Comparison of ENCODE assay signal across 10 cellular contexts in genomic region chr1:205374205-205375078, GRCh38. TPM values are rescaled to one million over a fixed set of nuclear protein-coding genes. Genes with fewer than 3 reads are reported as not detected.
A peak's percentile ranks its signal among the peaks of the same experiment; 100 is the strongest.
DNase-seq lines count a peak whose midpoint lies in the region; ATAC-seq and TF ChIP-seq lines count a peak whose summit lies in the region.
"Had no signal": no experiment of that assay in that cellular context is flagged by ENCODE, and none has a peak within 500 bp of the region (broad histone marks: within the 10 kb centered on the region; RNA-seq: fewer than 3 reads in every experiment).

No MANE protein-coding gene starts in this region.

- no peak overlapping the region; a peak in 1 of 22 replicates for H3K9ac ChIP-seq in BLaER1 treated with 17β-estradiol and CSF1 and Interleukin-3, amounts not matched to agents 10 nM and 100 nM
- H3K9ac ChIP-seq in mesendoderm (ENCODE audit: low read length), result no peak overlapping the region

- H3K4me2 ChIP-seq in BLaER1 treated with 17β-estradiol and CSF1 and Interleukin-3, amounts not matched to agents 10 nM and 100 nM, result peak overlapping the region; percentile 54 to 84 (median 75)
- no peak overlapping the region for H3K4me2 ChIP-seq in mesendoderm (ENCODE audit: low read length)

- DNase-seq in MG63 (peak; percentile 82), brain microvascular endothelial cell (peak; percentile 76), mesendoderm (no peak), germinal center (ENCODE audit: low spot score) (no peak), HK-2 (ENCODE audit: unreplicated experiment) (no peak)
- DNase-seq in stimulated activated CD4-positive, alpha-beta T cell treated with anti-CD3 and anti-CD28 coated beads, Interleukin-2, amount 100 ng/mL, for 48 hours, result no peak
- DNase-seq: NCI-H187 had no signal

- no peaks in the 10 kb centered on the region for H4K20me1 ChIP-seq in BLaER1 treated with 17β-estradiol and CSF1 and Interleukin-3, amounts not matched to agents 10 nM and 100 nM

- no peak overlapping the region for H2BK15ac ChIP-seq in mesendoderm (replicated peaks; ENCODE audit: low read depth)

- H3K9me3 ChIP-seq in BLaER1 treated with 17β-estradiol and CSF1 and Interleukin-3, amounts not matched to agents 10 nM and 100 nM (replicated peaks in 1 of 11), result no peaks in the 10 kb centered on the region
- H3K9me3 ChIP-seq in MG63, result no peaks in the 10 kb centered on the region

- H3K4me1 ChIP-seq in BLaER1 treated with 17β-estradiol and CSF1 and Interleukin-3, amounts not matched to agents 10 nM and 100 nM, result peaks cover 23 to 45% (median 38%) of the 10 kb centered on the region in 10 experiments
- H3K4me1 ChIP-seq in mesendoderm (ENCODE audit: control insufficient read depth, low read depth, low read length), result peaks cover 2% of the 10 kb centered on the region

- H3K4ac ChIP-seq in mesendoderm (ENCODE audit: low read depth, low read length), result no peak overlapping the region

- H3K27ac ChIP-seq in BLaER1 treated with 17β-estradiol and CSF1 and Interleukin-3, amounts not matched to agents 10 nM and 100 nM, result no peak overlapping the region
- H3K27ac ChIP-seq in brain microvascular endothelial cell (peak overlapping the region; percentile 42), mesendoderm (ENCODE audit: low read depth, low read length) (no peak overlapping the region)

- H3K36me3 ChIP-seq in BLaER1 treated with 17β-estradiol and CSF1 and Interleukin-3, amounts not matched to agents 10 nM and 100 nM, result no peaks in the 10 kb centered on the region
- no peaks in the 10 kb centered on the region for H3K36me3 ChIP-seq in MG63
- H3K36me3 ChIP-seq in brain microvascular endothelial cell (replicated peaks), result no peaks in the 10 kb centered on the region
- no peaks in the 10 kb centered on the region for H3K36me3 ChIP-seq in mesendoderm (ENCODE audit: control insufficient read depth, insufficient read depth, low read length)

- no peak overlapping the region for H2BK5ac ChIP-seq in mesendoderm (ENCODE audit: low read length)

- no CpG with 5 or more reads among the region's 10 CpGs for whole genome bisulfite sequencing in mesendoderm (ENCODE audit: extremely low coverage, insufficient coverage, low lambda C conversion rate)

- 0 out of 22 replicates have a peak, but pooled peaks cover 0 to 8% (median 0%) of the 10 kb centered on the region in 11 experiments for H3K27me3 ChIP-seq in BLaER1 treated with 17β-estradiol and CSF1 and Interleukin-3, amounts not matched to agents 10 nM and 100 nM
- H3K27me3 ChIP-seq in MG63, result no peaks in the 10 kb centered on the region
- no peaks in the 10 kb centered on the region for H3K27me3 ChIP-seq in brain microvascular endothelial cell (replicated peaks)
- no peaks in the 10 kb centered on the region for H3K27me3 ChIP-seq in mesendoderm (ENCODE audit: insufficient read depth, low read length, poor library complexity)

- no peak for ATAC-seq in HG03175 (IDR thresholded peaks at IDR 0.05; ENCODE audit: unreplicated experiment)

- no peaks in the 10 kb centered on the region for H3K79me1 ChIP-seq in mesendoderm (ENCODE audit: low read length)

- TF ChIP-seq CTCF in brain microvascular endothelial cell (IDR thresholded peaks at IDR 0.05; ENCODE audit: low read depth, low read length, missing control alignments), result no peak

- no peak overlapping the region for H2AK5ac ChIP-seq in mesendoderm (ENCODE audit: low read length)

- H3K23ac ChIP-seq in mesendoderm (ENCODE audit: low read length), result no peak overlapping the region

- no peak overlapping the region for H2BK120ac ChIP-seq in mesendoderm (ENCODE audit: low read depth, low read length)

- in situ Hi-C loops in brain microvascular endothelial cell (cut with HindIII; ENCODE audit: low pct_ligation_motif_present, low sequenced_read_pairs), result no loop called here

- H3K4me3 ChIP-seq in BLaER1 treated with 17β-estradiol and CSF1 and Interleukin-3, amounts not matched to agents 10 nM and 100 nM, result no peak overlapping the region
- H3K4me3 ChIP-seq in MG63 (no peak overlapping the region), brain microvascular endothelial cell (ENCODE audit: low read depth, low read length) (peak overlapping the region; percentile 27), mesendoderm (ENCODE audit: low read length) (no peak overlapping the region)

- no peaks in the 10 kb centered on the region for H3K79me2 ChIP-seq in mesendoderm (ENCODE audit: control insufficient read depth, insufficient read depth, low read length)

- no peak overlapping the region for H4K5ac ChIP-seq in mesendoderm (ENCODE audit: low read length)

- peak overlapping the region; percentile 40 for H3K18ac ChIP-seq in mesendoderm (ENCODE audit: low read length)

- H4K8ac ChIP-seq in mesendoderm (ENCODE audit: low read depth, low read length), result no peak overlapping the region

- no peak overlapping the region for H3K56ac ChIP-seq in mesendoderm (ENCODE audit: low read length)

RNA-seq across cellular contexts. Expression of gene KLHDC8A, which starts 17.7 kb away (rescaled TPM):
- not detected in 2 replicates for total RNA-seq in MG63 (2014; rRNA removed; shearing (Covaris generic); ENCODE audit: low replicate concordance)
- polyA plus RNA-seq in mesendoderm (2013, experiment 1 of 2), result 0.62 TPM
- 0.56 TPM for polyA plus RNA-seq in mesendoderm (2013, experiment 2 of 2)

RNA-seq across cellular contexts. Expression of gene LEMD1, which starts 47.4 kb away (rescaled TPM):
- not detected in 2 replicates for total RNA-seq in MG63 (2014; rRNA removed; shearing (Covaris generic); ENCODE audit: low replicate concordance)
- 4.3 TPM for polyA plus RNA-seq in mesendoderm (2013, experiment 1 of 2)
- 4.4 TPM for polyA plus RNA-seq in mesendoderm (2013, experiment 2 of 2)
- total RNA-seq: lower leg skin had no signal

RNA-seq across cellular contexts. Expression of gene NUAK2, which starts 52.9 kb away (rescaled TPM):
- total RNA-seq in MG63 (2014; rRNA removed; shearing (Covaris generic); ENCODE audit: low replicate concordance), result 0.27 and 2.4 TPM in 2 replicates
- polyA plus RNA-seq in mesendoderm (2013, experiment 1 of 2), result 11.0 TPM
- polyA plus RNA-seq in mesendoderm (2013, experiment 2 of 2), result 11.3 TPM

Comparison
In these comparisons a context has a peak if more than half of its experiments do, and no peak if none do; other contexts are left out.
1. DNase-seq: peak in MG63 (single experiment) and brain microvascular endothelial cell (single experiment); none in mesendoderm (single experiment), germinal center (single experiment), stimulated activated CD4-positive, alpha-beta T cell treated with anti-CD3 and anti-CD28 coated beads, Interleukin-2, amount 100 ng/mL, for 48 hours (0 of 2) and HK-2 (single experiment).